Comparison of ENCODE assay signal across 8 cellular contexts in the genomic region with DNA sequence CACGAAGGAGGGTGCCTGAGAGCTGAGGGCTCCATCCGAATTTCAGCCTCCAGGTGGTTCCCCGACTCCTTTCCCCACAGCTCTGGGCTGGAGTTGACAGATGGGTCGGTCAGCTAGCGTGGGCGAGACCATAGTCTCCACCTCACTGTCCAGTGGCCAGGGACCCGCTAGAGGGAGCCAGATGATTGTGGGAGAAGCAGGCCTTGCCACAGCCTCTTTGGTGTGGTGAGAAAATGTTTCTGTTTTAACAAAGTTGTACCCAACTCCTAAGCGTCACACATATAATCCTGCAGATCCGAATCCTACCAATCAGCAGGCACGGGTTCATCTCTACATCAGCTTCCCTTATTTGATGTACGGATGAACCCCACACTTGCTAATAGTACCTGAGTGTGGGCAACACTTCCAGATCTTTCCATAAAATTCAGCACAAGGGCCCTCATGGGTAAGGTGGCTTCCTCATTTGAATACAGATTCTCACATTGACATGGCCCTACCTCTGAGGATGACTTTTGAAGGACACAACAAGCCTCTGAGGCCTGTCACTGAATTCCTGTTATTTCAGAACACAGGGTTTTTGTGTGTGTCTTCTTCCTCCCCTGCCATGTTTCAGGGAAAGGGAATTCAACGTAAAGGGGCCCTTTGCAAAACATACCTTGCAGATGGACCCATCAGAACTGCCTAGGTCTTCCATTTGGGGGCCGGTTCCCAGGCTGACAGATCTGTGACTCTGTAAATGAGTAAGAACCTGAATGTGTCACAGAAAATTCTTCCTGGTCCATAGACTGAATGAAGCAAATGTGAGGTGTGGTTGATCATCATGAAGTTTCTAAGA.
DNase-seq lines count a peak whose midpoint lies in the region; ATAC-seq and TF ChIP-seq lines count a peak whose summit lies in the region.

No MANE protein-coding gene starts in this region.

- peaks cover 20% of the 10 kb centered on the region for H3K4me1 Mint-ChIP-seq in progenitor cell of endocrine pancreas (ENCODE audit: low read depth)

- no peaks in the 10 kb centered on the region for H3K27me3 Mint-ChIP-seq in progenitor cell of endocrine pancreas

- no peak overlapping the region for H3K27ac ChIP-seq in uterus

- ATAC-seq in Right ventricle myocardium inferior: peak; percentile 96

- H3K4me1 ChIP-seq in uterus: no peaks in the 10 kb centered on the region

- intact Hi-C loops in Right ventricle myocardium inferior (cut with DNase I): loop anchor here (2.0 kb wide), 1 partner anchor 220 kb away; no protein-coding TSS in a partner anchor
- intact Hi-C loops in uterus (cut with DNase I; ENCODE audit: low total_unique reads): no loop called here

- no peak overlapping the region for H3K4me3 Mint-ChIP-seq in progenitor cell of endocrine pancreas (ENCODE audit: low read depth)

- peak; percentile 80 for TF ChIP-seq CTCF in LNCAP (IDR thresholded peaks at IDR 0.05)
- peak; percentile 92 for TF ChIP-seq CTCF in progenitor cell of endocrine pancreas (IDR thresholded peaks at IDR 0.05; ENCODE audit: unreplicated experiment)
- TF ChIP-seq CTCF in uterus (IDR thresholded peaks at IDR 0.05): peak; percentile 67 to 88 (median 87)

- no peaks in the 10 kb centered on the region for H3K36me3 ChIP-seq in uterus

- H3K36me3 Mint-ChIP-seq in progenitor cell of endocrine pancreas (ENCODE audit: insufficient read depth): no peaks in the 10 kb centered on the region

- no peak overlapping the region for H3K27ac Mint-ChIP-seq in progenitor cell of endocrine pancreas

- peak; percentile 49 for DNase-seq in GM04504 (ENCODE audit: low read depth)
- DNase-seq in H4 (ENCODE audit: low spot score): peak; percentile 87
- DNase-seq in SK-N-DZ (ENCODE audit: low spot score): peak; percentile 66
- peak; percentile 77 for DNase-seq in activated naive CD4-positive, alpha-beta T cell treated with anti-CD3 and anti-CD28 coated beads, Interleukin-2, amount 50 U/mL, for 16 hours
- peak; percentile 92 for DNase-seq in Right ventricle myocardium inferior (ENCODE audit: missing footprints)
- DNase-seq in progenitor cell of endocrine pancreas (ENCODE audit: low spot score, unreplicated experiment): peak; percentile 83
- DNase-seq in uterus: peak; percentile 83 to 84

- H3K4me3 ChIP-seq in uterus: no peak overlapping the region

- no peaks in the 10 kb centered on the region for H3K9me3 ChIP-seq in uterus

- H3K9me3 Mint-ChIP-seq in progenitor cell of endocrine pancreas (ENCODE audit: low read depth): no peaks in the 10 kb centered on the region

- no peak for TF ChIP-seq POLR2A in uterus (IDR thresholded peaks at IDR 0.05)

- no peaks in the 10 kb centered on the region for H3K27me3 ChIP-seq in uterus
